10 cellular contexts compared by ENCODE assay signal in the genomic region with DNA sequence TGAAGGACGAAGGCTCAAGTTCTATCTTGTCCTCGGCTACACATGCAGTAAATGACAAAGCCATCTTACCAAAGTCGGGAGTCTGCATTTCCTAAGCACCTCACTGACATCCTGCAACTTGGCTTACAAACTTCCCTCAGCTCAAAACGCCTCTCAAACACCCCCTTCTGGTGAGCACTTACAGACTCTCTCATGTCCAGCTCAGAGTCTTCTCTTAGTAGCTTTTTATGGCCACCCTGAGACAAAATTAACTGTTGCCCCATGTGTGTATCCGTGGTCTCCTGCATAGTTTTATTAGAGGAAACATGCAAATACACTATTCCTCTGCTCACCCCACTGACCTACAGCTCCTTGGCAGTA.
DNase-seq lines count a peak whose midpoint lies in the region; ATAC-seq and TF ChIP-seq lines count a peak whose summit lies in the region.
"Had no signal": no experiment of that assay in that cellular context is flagged by ENCODE, and none has a peak within 500 bp of the region (broad histone marks: within the 10 kb centered on the region; RNA-seq: fewer than 3 reads in every experiment).

No MANE protein-coding gene starts in this region.

- H3K27me3 ChIP-seq in AG04450 (ENCODE audit: control insufficient read depth, insufficient read depth, low read length): no peaks in the 10 kb centered on the region
- no peaks in the 10 kb centered on the region for H3K27me3 ChIP-seq in body of pancreas

- DNase-seq in AG04450 (ENCODE audit: low read depth, low spot score): peak; percentile 4
- DNase-seq in OCI-M1 (lab: John Stamatoyannopoulos, UW): peak; percentile 75
- peak; percentile 26 for DNase-seq in fibroblast of pulmonary artery (ENCODE audit: low read depth)
- DNase-seq in body of pancreas: no peak
- no peak for DNase-seq in middle frontal gyrus (ENCODE audit: extremely low spot score, low spot score)
- DNase-seq: C1 segment of cervical spinal cord had no signal

- H3K4me3 ChIP-seq in AG04450 (ENCODE audit: low read depth, low read length) (no peak overlapping the region), fibroblast of pulmonary artery (replicated peaks; ENCODE audit: low read depth, low read length) (no peak overlapping the region), body of pancreas (no peak overlapping the region)

- no peak for TF ChIP-seq POLR2A in body of pancreas (IDR thresholded peaks at IDR 0.05)

- CTCF ChIA-PET in AG04450 (lab: Charles Lee): interaction anchor here (0.9 to 1.6 kb wide), 5 partner anchors 10 to 1437 kb away, joined by 3 to 5 read pairs (median 4); no protein-coding TSS in a partner anchor

- ATAC-seq in HG03135 (IDR thresholded peaks at IDR 0.05; ENCODE audit: unreplicated experiment) (no peak), body of pancreas (no peak), HG02763 (IDR thresholded peaks at IDR 0.05; ENCODE audit: unreplicated experiment) (no peak)
- ATAC-seq: natural killer cell treated with Interleukin-12 subunit alpha and Interleukin-12 subunit beta and Interleukin-15 and Interleukin-18, amount 100 ng/mL, for 72 hours had no signal

- 50 to 59% methylated on average over 5 of the region's 5 CpGs for WGBS in body of pancreas, 2 donors

- POLR2A ChIA-PET in AG04450 (lab: Yijun Ruan, JAX): no interaction called here

- H3K27ac ChIP-seq in AG04450 (ENCODE audit: low read depth, low read length): no peak overlapping the region
- H3K27ac ChIP-seq in body of pancreas: no peak overlapping the region

- H3K9me3 ChIP-seq in AG04450 (ENCODE audit: control insufficient read depth, insufficient read depth, low read length) (no peaks in the 10 kb centered on the region), body of pancreas (no peaks in the 10 kb centered on the region)

- TF ChIP-seq CTCF in AG04450 (IDR thresholded peaks at IDR 0.05; ENCODE audit: low read depth, low read length) (peak; percentile 61), GM12872 (IDR thresholded peaks at IDR 0.05; ENCODE audit: insufficient read depth, low read depth, low read length) (0 out of 3 replicates have a peak, but pooled peaks have one; percentile 6), fibroblast of pulmonary artery (IDR thresholded peaks at IDR 0.05; ENCODE audit: low read length, missing control alignments) (peak; percentile 23), body of pancreas (IDR thresholded peaks at IDR 0.05) (no peak)

- intact Hi-C loops in body of pancreas (cut with DNase I): no loop called here

- H3K36me3 ChIP-seq in body of pancreas (replicated peaks in 1 of 2; ENCODE audit: insufficient read depth in 1 of 2, low read depth in 2 of 2): no peaks in the 10 kb centered on the region

- H3K4me1 ChIP-seq in body of pancreas: no peaks in the 10 kb centered on the region

Comparison
In these comparisons a context has a peak if more than half of its experiments do, and no peak if none do; other contexts are left out.
1. DNase-seq: peak in AG04450 (single experiment), OCI-M1 (single experiment) and fibroblast of pulmonary artery (single experiment); none in body of pancreas (0 of 4) and middle frontal gyrus (single experiment).
2. CTCF ChIP-seq: peak in AG04450 (single experiment), GM12872 (single experiment) and fibroblast of pulmonary artery (single experiment); none in body of pancreas (0 of 7).